In genomic region chr5:109319351-109319750, GRCh38 we compare ENCODE assay signal across 34 cellular contexts.
"Had no signal": no experiment of that assay in that cellular context is flagged by ENCODE, and none has a peak within 500 bp of the region (broad histone marks: within the 10 kb centered on the region; RNA-seq: fewer than 3 reads in every experiment).

No MANE protein-coding gene starts in this region.

- H3K9me3 ChIP-seq: adrenal gland, body of pancreas, breast epithelium had no signal

- H3K4me3 ChIP-seq: adrenal gland, body of pancreas, breast epithelium had no signal

- H3K27me3 ChIP-seq: adrenal gland, body of pancreas, brain microvascular endothelial cell, breast epithelium had no signal

- H3K36me3 ChIP-seq: adrenal gland, brain microvascular endothelial cell, breast epithelium had no signal

- H3K4me1 ChIP-seq: body of pancreas, breast epithelium had no signal

- ATAC-seq: activated CD8-positive, alpha-beta T cell treated with anti-CD3 and anti-CD28 coated beads for 36 hours; activated naive CD4-positive, alpha-beta T cell treated with anti-CD3 and anti-CD28 coated beads, Interleukin-2, amount 50 U/mL, for 72 hours; activated T-cell treated with anti-CD3 and anti-CD28 coated beads, Interleukin-2, amount 50 U/mL, for 4 hours; activated T-cell treated with anti-CD3 and anti-CD28 coated beads, Interleukin-2, amount 50 U/mL, for 72 hours; activated T-helper 17 cell treated with anti-CD3 and anti-CD28 coated beads, Interleukin-2, amount 50 U/mL, for 72 hours; body of pancreas had no signal

- FAIRE-seq: astrocyte, TTC549 had no signal

- H3K27ac ChIP-seq: adrenal gland, body of pancreas, brain microvascular endothelial cell, breast epithelium, VCaP had no signal

- DNase-seq: activated B cell treated with CpG ODN at 0.5 μM for 24 hours; activated CD4-positive, alpha-beta memory T cell treated with anti-CD3 and anti-CD28 coated beads for 36 hours; activated CD4-positive, alpha-beta T cell treated with anti-CD3 and anti-CD28 coated beads for 4 hours; activated CD4-positive, alpha-beta T cell treated with anti-CD3 and anti-CD28 coated beads, Interleukin-2, amount 10 ng/mL, durations not matched to agents 24 days and 14 days; activated CD4-positive, alpha-beta T cell treated with anti-CD3 and anti-CD28 coated beads, Interleukin-2, amount 50 U/mL, for 1 hour; activated CD4-positive, alpha-beta T cell treated with anti-CD3 and anti-CD28 coated beads, Interleukin-2, amount 50 U/mL, for 4 hours; activated CD4-positive, CD25-positive, alpha-beta regulatory T cell treated with anti-CD3 and anti-CD28 coated beads, Interleukin-2, amount 50 U/mL, for 72 hours; activated CD8-positive, alpha-beta memory T cell treated with anti-CD3 and anti-CD28 coated beads, Interleukin-2, amount 50 U/mL, for 4 hours; activated CD8-positive, alpha-beta T cell treated with anti-CD3 and anti-CD28 coated beads for 36 hours; activated effector memory CD4-positive, alpha-beta T cell treated with anti-CD3 and anti-CD28 coated beads, Interleukin-2, amount 50 U/mL, for 16 hours; activated gamma-delta T cell treated with Interleukin-2 at 50 U/mL for 16 hours; activated naive CD4-positive, alpha-beta T cell; activated naive CD4-positive, alpha-beta T cell treated with anti-CD3 and anti-CD28 coated beads for 36 hours; activated naive CD4-positive, alpha-beta T cell treated with anti-CD3 and anti-CD28 coated beads, Interleukin-2, amount 50 U/mL, for 16 hours; activated naive CD8-positive, alpha-beta T cell treated with anti-CD3 and anti-CD28 coated beads for 36 hours; activated T-cell treated with anti-CD3 and anti-CD28 coated beads for 4 hours; activated T-cell treated with anti-CD3 and anti-CD28 coated beads, Interleukin-2, amount 50 U/mL, for 1 hour; activated T-cell treated with anti-CD3 and anti-CD28 coated beads, Interleukin-2, amount 50 U/mL, for 4 hours; activated T-cell treated with anti-CD3 and anti-CD28 coated beads, Interleukin-2, amount 50 U/mL, for 72 hours; adrenal gland; amniotic stem cell; aorta; body of pancreas; brain microvascular endothelial cell; cerebellar nuclear complex; T-helper 1 cell; T-helper 2 cell; T-helper 9 cell had no signal
